In genomic region chr17:45977976-45978626, GRCh38 we compare ENCODE assay signal across 19 cellular contexts. TPM values are rescaled to one million over a fixed set of nuclear protein-coding genes. Genes with fewer than 3 reads are reported as not detected.
DNase-seq lines count a peak whose midpoint lies in the region; ATAC-seq, FAIRE-seq and TF ChIP-seq lines count a peak whose summit lies in the region.
"Had no signal": no experiment of that assay in that cellular context is flagged by ENCODE, and none has a peak within 500 bp of the region (broad histone marks: within the 10 kb centered on the region; RNA-seq: fewer than 3 reads in every experiment).

No MANE protein-coding gene starts in this region.

- H3K23ac ChIP-seq in neuronal stem cell (ENCODE audit: low read depth, low read length, poor library complexity) = peak overlapping the region; percentile 15

- no peaks in the 10 kb centered on the region for H3K79me1 ChIP-seq in neuronal stem cell (ENCODE audit: low read depth, low read length)

- H3K27ac ChIP-seq in CD8-positive, alpha-beta memory T cell (ENCODE audit: low read depth, low read length) = peak overlapping the region; percentile 35
- H3K27ac ChIP-seq in neuronal stem cell (replicated peaks; ENCODE audit: low read length) = no peak overlapping the region
- H3K27ac ChIP-seq: HL-60 had no signal

- no peak overlapping the region for H2BK120ac ChIP-seq in neuronal stem cell (ENCODE audit: low read depth, low read length)

- no peaks in the 10 kb centered on the region for H3K36me3 ChIP-seq in CD8-positive, alpha-beta memory T cell (ENCODE audit: insufficient read depth, low read length)
- H3K36me3 ChIP-seq in bronchial epithelial cell (ENCODE audit: control insufficient read depth, insufficient read depth, low read length) = no peaks in the 10 kb centered on the region
- H3K36me3 ChIP-seq in neuronal stem cell (replicated peaks in 1 of 2; ENCODE audit: control insufficient read depth in 2 of 2, insufficient read depth in 2 of 2, low read length in 2 of 2) = no peaks in the 10 kb centered on the region

- peaks cover 4 to 9% (median 7%) of the 10 kb centered on the region in 3 donors for H3K4me1 Mint-ChIP-seq in CD8-positive, alpha-beta memory T cell
- peaks cover 19 to 29% of the 10 kb centered on the region in 2 donors for H3K4me1 Mint-ChIP-seq in stimulated activated naive B cell treated with anti-CD40 and anti-IgM and Interleukin-4, amounts not matched to agents 10 μg/mL and 1 μg/mL and 100 μg/mL, for 72 hours
- H3K4me1 Mint-ChIP-seq: GM23338 had no signal

- POLR2A ChIA-PET in CD8-positive, alpha-beta memory T cell (lab: Charles Lee) = no interaction called here

- H2BK5ac ChIP-seq in neuronal stem cell (ENCODE audit: low read length) = no peak overlapping the region

- no peak overlapping the region for H3K4me2 ChIP-seq in neuronal stem cell (ENCODE audit: insufficient read depth, low read length, poor library complexity, severe bottlenecking)
- H3K4me2 ChIP-seq: GM23338 had no signal

- H4K8ac ChIP-seq in neuronal stem cell (ENCODE audit: low read depth, low read length) = no peak overlapping the region

- no peak for ATAC-seq in stimulated activated naive B cell treated with anti-CD40 and anti-IgM and Interleukin-4, amounts not matched to agents 10 μg/mL and 1 μg/mL and 100 μg/mL, for 72 hours (replicated peaks)
- no peak for ATAC-seq in HG02970 (IDR thresholded peaks at IDR 0.05; ENCODE audit: low FRiP score, unreplicated experiment)
- ATAC-seq: GM23338 had no signal

- in situ Hi-C loops in KBM-7 (cut with MboI; ENCODE audit: low pct_unique_long_range_greater_than_20kb, low sequenced_read_pairs) = loop anchor here (25.0 kb wide), 1 partner anchor 834 kb away; the partner anchor contains the start of gene WNT3

- WGBS in neuronal stem cell (ENCODE audit: extremely low coverage in 2 of 2, insufficient read length in 2 of 2, insufficient replicate concordance in 1 of 2), 2 donors = no CpG with 5 or more reads among the region's 3 CpGs

- H3K27me3 Mint-ChIP-seq in CD8-positive, alpha-beta memory T cell = peaks cover 3 to 5% of the 10 kb centered on the region in 2 donors
- peaks cover 0 to 4% of the 10 kb centered on the region in 2 donors for H3K27me3 Mint-ChIP-seq in stimulated activated naive B cell treated with anti-CD40 and anti-IgM and Interleukin-4, amounts not matched to agents 10 μg/mL and 1 μg/mL and 100 μg/mL, for 72 hours
- H3K27me3 Mint-ChIP-seq: CD4-positive, alpha-beta T cell had no signal

- H3K14ac ChIP-seq in neuronal stem cell (ENCODE audit: low read length) = no peak overlapping the region

- no peak overlapping the region for H3K4ac ChIP-seq in neuronal stem cell (ENCODE audit: low read length)

- H3K9me3 ChIP-seq in CD8-positive, alpha-beta memory T cell (ENCODE audit: low read length) = no peaks in the 10 kb centered on the region
- H3K9me3 ChIP-seq in neuronal stem cell (replicated peaks in 1 of 2; ENCODE audit: control insufficient read depth in 2 of 2, insufficient read depth in 1 of 2, low read depth in 1 of 2, low read length in 2 of 2) = no peaks in the 10 kb centered on the region

- peak overlapping the region in 1 of 8 donors; percentile 66 for H3K27ac Mint-ChIP-seq in CD8-positive, alpha-beta memory T cell
- peak overlapping the region; percentile 42 for H3K27ac Mint-ChIP-seq in stimulated activated naive B cell treated with anti-CD40 and anti-IgM and Interleukin-4, amounts not matched to agents 10 μg/mL and 1 μg/mL and 100 μg/mL, for 72 hours
- H3K27ac Mint-ChIP-seq: CD4-positive, alpha-beta T cell; GM23338; HFFc6 had no signal

- CTCF ChIA-PET in CD8-positive, alpha-beta memory T cell (lab: Charles Lee) = no interaction called here

- H3K4me1 ChIP-seq in CD8-positive, alpha-beta memory T cell (ENCODE audit: insufficient read depth, low read length) = no peaks in the 10 kb centered on the region
- peaks cover 0 to 7% of the 10 kb centered on the region in 2 donors for H3K4me1 ChIP-seq in neuronal stem cell (ENCODE audit: control insufficient read depth in 2 of 2, insufficient read depth in 1 of 2, low read depth in 1 of 2, low read length in 2 of 2)

- H3K9ac ChIP-seq in neuronal stem cell (ENCODE audit: low read depth, low read length, poor library complexity) = no peak overlapping the region

- FAIRE-seq in bronchial epithelial cell (lab: Jason Lieb, UNC) (peak; percentile 66), H54 (lab: Jason Lieb, UNC) (no peak)
- FAIRE-seq: GM12891 had no signal

- TF ChIP-seq CTCF in bronchial epithelial cell (IDR thresholded peaks at IDR 0.05; ENCODE audit: insufficient read depth, low read length, severe bottlenecking) = no peak

- no peak for TF ChIP-seq POLR2A in H54 (IDR thresholded peaks at IDR 0.05; ENCODE audit: low read depth, low read length)

- no peak overlapping the region for H3K4me3 ChIP-seq in CD8-positive, alpha-beta memory T cell (ENCODE audit: low read length)
- H3K4me3 ChIP-seq in bronchial epithelial cell (ENCODE audit: low read depth, low read length) (no peak overlapping the region), neuronal stem cell (ENCODE audit: low read length in 2 of 2) (no peak overlapping the region)
- H3K4me3 ChIP-seq: GM23338 had no signal

- H3K36me3 Mint-ChIP-seq in CD8-positive, alpha-beta memory T cell = no peaks in the 10 kb centered on the region
- no peaks in the 10 kb centered on the region for H3K36me3 Mint-ChIP-seq in stimulated activated naive B cell treated with anti-CD40 and anti-IgM and Interleukin-4, amounts not matched to agents 10 μg/mL and 1 μg/mL and 100 μg/mL, for 72 hours

- no peaks in the 10 kb centered on the region for H3K9me3 Mint-ChIP-seq in CD8-positive, alpha-beta memory T cell
- H3K9me3 Mint-ChIP-seq in stimulated activated naive B cell treated with anti-CD40 and anti-IgM and Interleukin-4, amounts not matched to agents 10 μg/mL and 1 μg/mL and 100 μg/mL, for 72 hours = no peaks in the 10 kb centered on the region
- H3K9me3 Mint-ChIP-seq: CD4-positive, alpha-beta T cell; GM23338; HFFc6 had no signal

- H3K4me3 Mint-ChIP-seq in CD8-positive, alpha-beta memory T cell = no peak overlapping the region
- no peak overlapping the region for H3K4me3 Mint-ChIP-seq in stimulated activated naive B cell treated with anti-CD40 and anti-IgM and Interleukin-4, amounts not matched to agents 10 μg/mL and 1 μg/mL and 100 μg/mL, for 72 hours
- H3K4me3 Mint-ChIP-seq: CD4-positive, alpha-beta T cell; GM23338; HFFc6 had no signal

- DNase-seq in CD8-positive, alpha-beta memory T cell = no peak
- no peak for DNase-seq in bronchial epithelial cell (ENCODE audit: low read depth)
- DNase-seq in neuronal stem cell (ENCODE audit: low spot score) = no peak
- no peak for DNase-seq in stimulated activated naive B cell treated with anti-CD40 and anti-IgM and Interleukin-4, amounts not matched to agents 10 μg/mL and 1 μg/mL and 100 μg/mL, for 72 hours
- no peak for DNase-seq in KBM-7
- no peak for DNase-seq in H54 (ENCODE audit: insufficient read length, low spot score)
- DNase-seq: ACHN; C1 segment of cervical spinal cord; CD4-positive, alpha-beta T cell; DMS79; HCEC 1CT; HFFc6; IMR-90 had no signal

- no peak overlapping the region for H2AFZ ChIP-seq in neuronal stem cell (ENCODE audit: low read length)
- H2AFZ ChIP-seq: GM23338 had no signal

- H2BK12ac ChIP-seq in neuronal stem cell (ENCODE audit: low read length) = no peak overlapping the region

- H2BK15ac ChIP-seq in neuronal stem cell (ENCODE audit: low read length) = no peak overlapping the region

- no peak overlapping the region for H2AK5ac ChIP-seq in neuronal stem cell (ENCODE audit: low read depth, low read length)

- H3K27me3 ChIP-seq in CD8-positive, alpha-beta memory T cell (ENCODE audit: insufficient read depth, low read length, poor library complexity, severe bottlenecking) = no peaks in the 10 kb centered on the region
- H3K27me3 ChIP-seq in bronchial epithelial cell (ENCODE audit: control insufficient read depth, insufficient read depth, low read length) (no peaks in the 10 kb centered on the region), neuronal stem cell (ENCODE audit: control insufficient read depth in 3 of 3, insufficient read depth in 3 of 3, low read depth in 1 of 3, low read length in 3 of 3) (peaks cover 0 to 15% (median 0%) of the 10 kb centered on the region in 3 experiments)

- H3K18ac ChIP-seq in neuronal stem cell (ENCODE audit: low read length) = no peak overlapping the region

- no peak overlapping the region for H4K91ac ChIP-seq in neuronal stem cell (ENCODE audit: low read depth, low read length, poor library complexity)

RNA-seq across cellular contexts. Expression of gene STH, which starts 20.9 kb away (rescaled TPM):
- not detected for total RNA-seq in CD8-positive, alpha-beta memory T cell
- not detected for polyA plus RNA-seq in CD8-positive, alpha-beta memory T cell
- total RNA-seq in bronchial epithelial cell = not detected in 2 replicates
- polyA plus RNA-seq in neuronal stem cell (2013, experiment 1 of 2) = not detected
- polyA plus RNA-seq in neuronal stem cell (2013, experiment 2 of 2) = not detected
- total RNA-seq: A172; CD4-positive, alpha-beta T cell; G401; GM23338; HFFc6; IMR-90 had no signal
- polyA plus RNA-seq: IMR-90 had no signal
